Comparison of ENCODE assay signal across 9 cellular contexts in the genomic region with DNA sequence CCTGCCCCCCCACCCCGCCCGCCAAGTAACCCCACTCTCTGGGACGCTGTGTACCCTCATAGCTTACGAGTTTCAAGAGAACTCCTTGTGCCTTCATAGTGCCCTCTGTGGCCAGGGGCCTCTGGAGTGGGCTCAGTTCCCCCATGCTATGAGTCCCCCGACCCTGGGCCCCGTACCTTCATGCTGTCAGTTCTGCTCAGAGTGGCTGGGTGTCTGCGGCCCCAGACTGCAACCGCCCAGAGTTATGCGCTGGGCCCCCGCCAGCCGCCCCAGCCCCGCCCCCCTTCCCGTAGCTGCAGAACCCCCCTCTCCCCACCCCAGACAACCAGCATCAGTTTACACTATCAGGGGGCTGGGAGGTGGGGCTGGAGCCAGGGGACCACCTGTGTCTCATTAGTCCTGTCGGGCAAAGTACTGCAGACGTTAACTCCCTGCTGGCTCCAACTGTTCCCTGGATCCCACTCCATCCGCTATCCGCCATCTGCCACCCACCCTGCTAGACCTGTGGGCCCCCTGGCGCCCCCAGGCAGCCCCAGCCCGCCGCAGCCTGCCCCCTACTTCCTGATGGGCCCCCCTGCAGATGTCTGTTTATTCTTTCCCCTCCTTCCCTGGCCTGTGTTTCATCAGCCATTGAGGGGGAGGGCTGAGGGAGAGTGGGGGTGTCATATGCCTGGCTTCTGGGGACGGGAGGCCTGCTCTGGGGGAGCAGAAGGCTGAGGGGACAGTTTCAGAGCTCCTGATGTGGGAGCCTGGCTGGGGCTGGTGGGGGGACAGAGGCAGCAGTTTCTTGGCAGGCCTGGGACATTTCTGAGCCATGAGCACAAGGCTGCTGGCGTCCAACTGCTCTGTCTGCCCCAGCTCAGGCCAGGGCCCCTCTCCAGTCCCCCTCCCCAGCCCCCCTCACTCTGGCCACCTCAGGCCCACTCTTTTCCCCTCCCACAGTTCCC. TPM values are rescaled to one million over a fixed set of nuclear protein-coding genes. Genes with fewer than 3 reads are reported as not detected.
DNase-seq lines count a peak whose midpoint lies in the region; ATAC-seq and TF ChIP-seq lines count a peak whose summit lies in the region.
"Had no signal": no experiment of that assay in that cellular context is flagged by ENCODE, and none has a peak within 500 bp of the region (broad histone marks: within the 10 kb centered on the region; RNA-seq: fewer than 3 reads in every experiment).

A gene with protein sequence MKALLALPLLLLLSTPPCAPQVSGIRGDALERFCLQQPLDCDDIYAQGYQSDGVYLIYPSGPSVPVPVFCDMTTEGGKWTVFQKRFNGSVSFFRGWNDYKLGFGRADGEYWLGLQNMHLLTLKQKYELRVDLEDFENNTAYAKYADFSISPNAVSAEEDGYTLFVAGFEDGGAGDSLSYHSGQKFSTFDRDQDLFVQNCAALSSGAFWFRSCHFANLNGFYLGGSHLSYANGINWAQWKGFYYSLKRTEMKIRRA (minus strand): TSS at position 217 of the 947 bp plus-strand sequence. CDS start 35 bp downstream, at position 182.

- peaks cover 11 to 18% of the 10 kb centered on the region in 2 donors for H3K36me3 ChIP-seq in ascending aorta
- peaks cover 15 to 21% of the 10 kb centered on the region in 2 donors for H3K36me3 ChIP-seq in stomach smooth muscle (ENCODE audit: control insufficient read depth in 2 of 2, insufficient read depth in 2 of 2, low read length in 2 of 2)

- H3K27me3 Mint-ChIP-seq in immature natural killer cell (ENCODE audit: low read depth in 3 of 3) = peaks cover 0 to 2% (median 0%) of the 10 kb centered on the region in 3 donors
- H3K27me3 Mint-ChIP-seq in stimulated activated memory B cell treated with anti-CD40 and anti-IgM and Interleukin-4, amounts not matched to agents 10 μg/mL and 1 μg/mL and 100 μg/mL, for 72 hours = peaks cover 17% of the 10 kb centered on the region

- H3K27ac ChIP-seq in ascending aorta = peak within 1 kb of the TSS; percentile 96 to 98
- peak within 1 kb of the TSS; percentile 94 for H3K27ac ChIP-seq in stomach smooth muscle (ENCODE audit: low read length)

- DNase-seq in NCI-H2081 (lab: John Stamatoyannopoulos, UW) = peak; percentile 58 to 59
- DNase-seq in NCI-H2081 treated with DMSO at 0.1 percent for 48 hours (lab: John Stamatoyannopoulos, UW) = no peak
- peak in 1 of 2 donors; percentile 90 for DNase-seq in ascending aorta (ENCODE audit: low spot score in 2 of 2)
- DNase-seq in immature natural killer cell = no peak
- DNase-seq in ACHN = no peak

- peaks cover 11 to 14% of the 10 kb centered on the region in 2 donors for H3K4me1 Mint-ChIP-seq in immature natural killer cell
- H3K4me1 Mint-ChIP-seq in stimulated activated memory B cell treated with anti-CD40 and anti-IgM and Interleukin-4, amounts not matched to agents 10 μg/mL and 1 μg/mL and 100 μg/mL, for 72 hours = peaks cover 6% of the 10 kb centered on the region

- H3K27me3 ChIP-seq in ascending aorta = no peaks in the 10 kb centered on the region
- no peaks in the 10 kb centered on the region for H3K27me3 ChIP-seq in stomach smooth muscle (ENCODE audit: control insufficient read depth in 1 of 2, insufficient read depth in 2 of 2, low read length in 2 of 2)

- H3K4me3 Mint-ChIP-seq in immature natural killer cell = peak within 1 kb of the TSS in 1 of 5 donors; percentile 20
- no peak within 1 kb of the TSS for H3K4me3 Mint-ChIP-seq in stimulated activated memory B cell treated with anti-CD40 and anti-IgM and Interleukin-4, amounts not matched to agents 10 μg/mL and 1 μg/mL and 100 μg/mL, for 72 hours

- no peak for ATAC-seq in GM18861 (IDR thresholded peaks at IDR 0.05; ENCODE audit: unreplicated experiment)
- no peak for ATAC-seq in stimulated activated memory B cell treated with anti-CD40 and anti-IgM and Interleukin-4, amounts not matched to agents 10 μg/mL and 1 μg/mL and 100 μg/mL, for 72 hours

- H3K4me1 ChIP-seq in ascending aorta (peaks cover 20 to 81% of the 10 kb centered on the region in 2 donors), stomach smooth muscle (ENCODE audit: control insufficient read depth, insufficient read depth, low read length) (peaks cover 80% of the 10 kb centered on the region)

- H3K27ac Mint-ChIP-seq in immature natural killer cell = peak within 1 kb of the TSS in 4 of 6 donors; percentile 15 to 80 (median 52)
- no peak within 1 kb of the TSS for H3K27ac Mint-ChIP-seq in stimulated activated memory B cell treated with anti-CD40 and anti-IgM and Interleukin-4, amounts not matched to agents 10 μg/mL and 1 μg/mL and 100 μg/mL, for 72 hours

- H3K9ac ChIP-seq in stomach smooth muscle (ENCODE audit: low read length in 2 of 2) = peak within 1 kb of the TSS; percentile 73 to 76

- no peaks in the 10 kb centered on the region for H3K9me3 ChIP-seq in ascending aorta
- no peaks in the 10 kb centered on the region for H3K9me3 ChIP-seq in stomach smooth muscle (ENCODE audit: control insufficient read depth in 2 of 2, low read length in 2 of 2)

- TF ChIP-seq CTCF in ascending aorta (IDR thresholded peaks at IDR 0.05) = no peak

- H3K4me3 ChIP-seq in ascending aorta (peak within 1 kb of the TSS; percentile 25 to 60), stomach smooth muscle (ENCODE audit: low read length in 2 of 2) (peak within 1 kb of the TSS; percentile 55 to 75)

- in situ Hi-C loops in ACHN (cut with HindIII; ENCODE audit: low pct_ligation_motif_present, low pct_unique_long_range_greater_than_20kb, low sequenced_read_pairs) = no loop called here

- intact Hi-C loops in ascending aorta (cut with DNase I) = no loop called here

- no peaks in the 10 kb centered on the region for H3K9me3 Mint-ChIP-seq in immature natural killer cell
- H3K9me3 Mint-ChIP-seq in stimulated activated memory B cell treated with anti-CD40 and anti-IgM and Interleukin-4, amounts not matched to agents 10 μg/mL and 1 μg/mL and 100 μg/mL, for 72 hours = no peaks in the 10 kb centered on the region

- H3K36me3 Mint-ChIP-seq in immature natural killer cell = peaks cover 0 to 13% (median 6%) of the 10 kb centered on the region in 3 donors
- H3K36me3 Mint-ChIP-seq in stimulated activated memory B cell treated with anti-CD40 and anti-IgM and Interleukin-4, amounts not matched to agents 10 μg/mL and 1 μg/mL and 100 μg/mL, for 72 hours = peaks cover 23% of the 10 kb centered on the region

RNA-seq across cellular contexts. Expression of the gene that starts here (rescaled TPM):
- total RNA-seq in ascending aorta = 280 TPM
- polyA plus RNA-seq in immature natural killer cell = under 1 TPM in 1 of 3 donors, not detected in 2; 0.18 TPM
- total RNA-seq: T-helper 2 cell treated with Interferon-gamma antibody and Interleukin-4, amounts not matched to agents 100 ng/mL and 5 ng/mL, for 36 hours had no signal

Comparison
In these comparisons a context has a peak if more than half of its experiments do, and no peak if none do; other contexts are left out.
1. DNase-seq: peak in NCI-H2081 (2 of 2); none in NCI-H2081 treated with DMSO at 0.1 percent for 48 hours (single experiment), immature natural killer cell (0 of 3) and ACHN (single experiment).